ENCODE assay signal across 8 cellular contexts in the genomic region with DNA sequence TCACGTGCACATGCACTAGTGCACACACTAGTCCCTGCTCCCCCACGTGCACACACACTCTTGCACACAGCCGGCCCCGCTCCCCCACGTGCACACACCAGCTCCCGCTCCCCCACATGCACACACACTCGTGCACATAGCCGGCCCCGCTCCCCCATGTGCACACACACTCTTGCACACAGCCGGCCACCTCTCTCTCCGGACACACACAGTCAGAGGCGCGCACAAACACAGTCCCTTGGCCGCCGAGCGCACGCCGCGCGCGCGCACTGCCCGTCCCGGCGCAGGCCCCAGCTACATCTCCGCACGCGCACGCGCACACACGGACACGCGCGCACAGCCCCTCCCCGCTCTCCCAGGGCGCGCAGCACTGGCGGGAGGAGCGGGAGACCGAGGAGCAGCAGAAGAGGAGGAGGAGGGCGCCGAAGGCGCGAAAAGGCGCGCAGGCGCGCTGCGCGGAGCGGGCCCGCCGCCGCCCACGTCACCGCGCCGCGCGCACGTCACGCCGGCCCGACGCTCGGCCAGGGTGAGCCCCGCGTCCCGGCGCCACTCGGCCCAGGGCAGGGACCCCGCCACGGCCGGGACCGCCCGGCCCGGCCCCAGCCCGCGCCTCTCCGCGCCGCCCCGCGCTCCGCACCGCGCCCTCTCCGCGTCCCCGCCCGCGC. TPM values are rescaled to one million over a fixed set of nuclear protein-coding genes. Genes with fewer than 3 reads are reported as not detected.
DNase-seq lines count a peak whose midpoint lies in the region; ATAC-seq and TF ChIP-seq lines count a peak whose summit lies in the region.

A gene with protein sequence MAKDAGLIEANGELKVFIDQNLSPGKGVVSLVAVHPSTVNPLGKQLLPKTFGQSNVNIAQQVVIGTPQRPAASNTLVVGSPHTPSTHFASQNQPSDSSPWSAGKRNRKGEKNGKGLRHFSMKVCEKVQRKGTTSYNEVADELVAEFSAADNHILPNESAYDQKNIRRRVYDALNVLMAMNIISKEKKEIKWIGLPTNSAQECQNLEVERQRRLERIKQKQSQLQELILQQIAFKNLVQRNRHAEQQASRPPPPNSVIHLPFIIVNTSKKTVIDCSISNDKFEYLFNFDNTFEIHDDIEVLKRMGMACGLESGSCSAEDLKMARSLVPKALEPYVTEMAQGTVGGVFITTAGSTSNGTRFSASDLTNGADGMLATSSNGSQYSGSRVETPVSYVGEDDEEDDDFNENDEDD (plus strand): TSS at position 549 of the 665 bp plus-strand sequence. CDS start 1,085 bp downstream, outside the sequence.

- no peaks in the 10 kb centered on the region for H3K9me3 Mint-ChIP-seq in activated naive CD8-positive, alpha-beta T cell (ENCODE audit: low read depth)
- peaks cover 7% of the 10 kb centered on the region for H3K9me3 Mint-ChIP-seq in glutamatergic neuron (ENCODE audit: unreplicated experiment)

- no peaks in the 10 kb centered on the region for H3K9me3 ChIP-seq in SK-N-MC (ENCODE audit: low read depth, low read length)
- no peaks in the 10 kb centered on the region for H3K9me3 ChIP-seq in osteoblast (ENCODE audit: low read depth, low read length)
- H3K9me3 ChIP-seq in transverse colon, result no peaks in the 10 kb centered on the region

- peaks cover 3% of the 10 kb centered on the region for H3K4me1 ChIP-seq in osteoblast (ENCODE audit: insufficient read depth, low read length)
- peaks cover 0 to 17% (median 13%) of the 10 kb centered on the region in 4 donors for H3K4me1 ChIP-seq in transverse colon

- peak within 1 kb of the TSS; percentile 84 for H3K4me2 ChIP-seq in osteoblast (ENCODE audit: insufficient read depth, low read length)

- peak within 1 kb of the TSS; percentile 47 for H2AFZ ChIP-seq in osteoblast (ENCODE audit: low read length)

- peaks cover 28% of the 10 kb centered on the region for H4K20me1 ChIP-seq in osteoblast (ENCODE audit: insufficient read depth, low read length)

- 0 out of 2 replicates have a peak within 1 kb of the TSS, but pooled peaks have one; percentile 31 for H3K27ac ChIP-seq in SK-N-MC
- no peak within 1 kb of the TSS for H3K27ac ChIP-seq in osteoblast (ENCODE audit: low read depth, low read length)
- H3K27ac ChIP-seq in transverse colon, result peak within 1 kb of the TSS in 3 of 4 donors; percentile 53 to 74 (median 60)

- no peak for TF ChIP-seq POLR2A in transverse colon (IDR thresholded peaks at IDR 0.05)

- H3K36me3 ChIP-seq in SK-N-MC (ENCODE audit: insufficient read depth, low read length) (peaks cover 37% of the 10 kb centered on the region), osteoblast (ENCODE audit: insufficient read depth, low read length) (peaks cover 21% of the 10 kb centered on the region), transverse colon (no peaks in the 10 kb centered on the region)

- H3K4me3 ChIP-seq in GM12864 (ENCODE audit: low read depth, low read length) (peak within 1 kb of the TSS; percentile 68), SK-N-MC (peak within 1 kb of the TSS; percentile 93), osteoblast (ENCODE audit: insufficient read depth, low read length) (peak within 1 kb of the TSS; percentile 76), transverse colon (peak within 1 kb of the TSS; percentile 47 to 79 (median 70))

- H3K79me2 ChIP-seq in osteoblast (ENCODE audit: insufficient read depth, low read length), result peaks cover 42% of the 10 kb centered on the region

- H3K9ac ChIP-seq in SK-N-MC (ENCODE audit: insufficient read length), result peak within 1 kb of the TSS; percentile 86

- H3K4me3 Mint-ChIP-seq in activated naive CD8-positive, alpha-beta T cell, result peak within 1 kb of the TSS; percentile 95
- H3K4me3 Mint-ChIP-seq in glutamatergic neuron (ENCODE audit: unreplicated experiment), result peak within 1 kb of the TSS; percentile 96

- H3K36me3 Mint-ChIP-seq in activated naive CD8-positive, alpha-beta T cell, result peaks cover 19% of the 10 kb centered on the region
- H3K36me3 Mint-ChIP-seq in glutamatergic neuron (ENCODE audit: unreplicated experiment), result no peaks in the 10 kb centered on the region

- TF ChIP-seq EP300 in transverse colon (IDR thresholded peaks at IDR 0.05; ENCODE audit: low read depth), result no peak

- WGBS in transverse colon (ENCODE audit: low coverage in 1 of 2), 2 donors, result 2% methylated on average over 89 of the region's 92 CpGs; no CpG with 5 or more reads in 1 of the 2 donors

- peaks cover 34% of the 10 kb centered on the region for H3K4me1 Mint-ChIP-seq in activated naive CD8-positive, alpha-beta T cell (ENCODE audit: low read depth)
- H3K4me1 Mint-ChIP-seq in glutamatergic neuron (ENCODE audit: low read depth, unreplicated experiment), result peaks cover 6% of the 10 kb centered on the region

- peak within 1 kb of the TSS; percentile 94 for H3K27ac Mint-ChIP-seq in activated naive CD8-positive, alpha-beta T cell
- H3K27ac Mint-ChIP-seq in glutamatergic neuron (ENCODE audit: unreplicated experiment), result peak within 1 kb of the TSS; percentile 81

- intact Hi-C loops in transverse colon (cut with DNase I; ENCODE audit: low total_unique reads), result no loop called here

- no peaks in the 10 kb centered on the region for H3K27me3 Mint-ChIP-seq in activated naive CD8-positive, alpha-beta T cell
- peaks cover 9% of the 10 kb centered on the region for H3K27me3 Mint-ChIP-seq in glutamatergic neuron (ENCODE audit: unreplicated experiment)

- DNase-seq in GM12864 (ENCODE audit: low read depth) (peak; percentile 66), NAMALWA (ENCODE audit: low spot score) (peak; percentile 95), SK-N-MC (ENCODE audit: low read depth, low spot score) (peak; percentile 24), glutamatergic neuron (peak; percentile 76), osteoblast (ENCODE audit: insufficient read length, low spot score, missing footprints) (peak; percentile 99), transverse colon (peak; percentile 79)

- peak; percentile 79 for ATAC-seq in HG02571 (IDR thresholded peaks at IDR 0.05; ENCODE audit: unreplicated experiment)

- in situ Hi-C loops in transverse colon (cut with MboI; ENCODE audit: low pct_ligation_motif_present in 1 of 4, low pct_unique_long_range_greater_than_20kb in 1 of 4, low sequenced_read_pairs in 3 of 4), result no loop called here

- H3K27me3 ChIP-seq in osteoblast (ENCODE audit: insufficient read depth, low read length) (peaks cover 2% of the 10 kb centered on the region), transverse colon (no peaks in the 10 kb centered on the region)

- TF ChIP-seq CTCF in GM12864 (IDR thresholded peaks at IDR 0.05; ENCODE audit: low read depth, low read length, missing control alignments), result no peak
- no peak for TF ChIP-seq CTCF in glutamatergic neuron (IDR thresholded peaks at IDR 0.05; ENCODE audit: partially characterized antibody, unreplicated experiment)
- no peak for TF ChIP-seq CTCF in osteoblast (IDR thresholded peaks at IDR 0.05; ENCODE audit: extremely low read depth, low read depth, low read length)
- TF ChIP-seq CTCF in transverse colon (IDR thresholded peaks at IDR 0.05), result no peak

RNA-seq across cellular contexts. Expression of the gene that starts here (rescaled TPM):
- total RNA-seq in glutamatergic neuron (ENCODE audit: unreplicated experiment), result 62.0 TPM
- 48.6 and 56.8 TPM in 2 replicates for total RNA-seq in osteoblast
- 100 to 1,000 TPM in 1 of 4 donors, 10 to 100 TPM in 3; 24.3 to 164 (median 49.1) TPM for total RNA-seq in transverse colon

Comparison
In these comparisons a context has a peak if more than half of its experiments do, and no peak if none do; other contexts are left out.
1. DNase-seq: peak in every context shown above with its lines; median percentile 99 in osteoblast; 95 in NAMALWA; 79 in transverse colon; 76 in glutamatergic neuron; 66 in GM12864; 24 in SK-N-MC.